Comparison of ENCODE assay signal across 9 cellular contexts in genomic region chr5:55600086-55600485, GRCh38.
DNase-seq lines count a peak whose midpoint lies in the region; ATAC-seq and TF ChIP-seq lines count a peak whose summit lies in the region.
"Had no signal": no experiment of that assay in that cellular context is flagged by ENCODE, and none has a peak within 500 bp of the region (broad histone marks: within the 10 kb centered on the region; RNA-seq: fewer than 3 reads in every experiment).

No MANE protein-coding gene starts in this region.

- no peak overlapping the region for H3K9ac ChIP-seq in PC-3 (ENCODE audit: low read length)
- H3K9ac ChIP-seq in rectal smooth muscle tissue (ENCODE audit: low read length), result no peak overlapping the region

- TF ChIP-seq POLR2A in esophagus squamous epithelium (IDR thresholded peaks at IDR 0.05), result no peak

- H3K9me3 Mint-ChIP-seq in CD4-positive, alpha-beta T cell, result no peaks in the 10 kb centered on the region
- H3K9me3 Mint-ChIP-seq: naive B cell had no signal

- H3K27me3 ChIP-seq in CD4-positive, alpha-beta T cell (ENCODE audit: control insufficient read depth, insufficient read depth, low read length), result no peaks in the 10 kb centered on the region
- H3K27me3 ChIP-seq in PC-3 (ENCODE audit: low read length) (no peaks in the 10 kb centered on the region), esophagus squamous epithelium (no peaks in the 10 kb centered on the region), rectal smooth muscle tissue (ENCODE audit: control insufficient read depth, insufficient read depth, low read length) (no peaks in the 10 kb centered on the region), A673 (replicated peaks; ENCODE audit: insufficient read depth, low read depth, low read length, poor library complexity) (no peaks in the 10 kb centered on the region)

- no peaks in the 10 kb centered on the region for H3K36me3 Mint-ChIP-seq in CD4-positive, alpha-beta T cell (ENCODE audit: low read depth)
- H3K36me3 Mint-ChIP-seq: naive B cell had no signal

- H3K27ac Mint-ChIP-seq in CD4-positive, alpha-beta T cell, result peak overlapping the region; percentile 52

- H3K4me1 Mint-ChIP-seq in CD4-positive, alpha-beta T cell (ENCODE audit: low read depth), result peaks cover 28% of the 10 kb centered on the region

- no peaks in the 10 kb centered on the region for H3K79me2 ChIP-seq in PC-3 (ENCODE audit: low read length)

- H4K20me1 ChIP-seq in PC-3 (ENCODE audit: low read length), result no peaks in the 10 kb centered on the region

- CTCF ChIA-PET in CD4-positive, alpha-beta T cell (lab: Charles Lee), result no interaction called here
- CTCF ChIA-PET in PC-3 (lab: Charles Lee), result no interaction called here
- CTCF ChIA-PET in A673 (lab: Charles Lee), result no interaction called here

- H3F3A ChIP-seq in PC-3 (ENCODE audit: low read length, unreplicated experiment), result no peaks in the 10 kb centered on the region

- WGBS in esophagus squamous epithelium, 2 donors, result 55 to 66% methylated on average over 1 to 3 of the region's 3 CpGs

- H3K4me3 ChIP-seq in PC-3 (ENCODE audit: low read length) (peak overlapping the region; percentile 51; the same call in 1 of the 2 replicates), esophagus squamous epithelium (peak overlapping the region in 1 of 4 donors; percentile 31), rectal smooth muscle tissue (ENCODE audit: low read length) (no peak overlapping the region), A673 (ENCODE audit: low read depth, low read length, poor library complexity, severe bottlenecking) (no peak overlapping the region)

- no peak for TF ChIP-seq CTCF in CD4-positive, alpha-beta T cell (IDR thresholded peaks at IDR 0.05)
- TF ChIP-seq CTCF in PC-3 (conservative IDR thresholded peaks at IDR 0.05; ENCODE audit: low read depth, low read length) (no peak), esophagus squamous epithelium (IDR thresholded peaks at IDR 0.05) (no peak), A673 (conservative IDR thresholded peaks at IDR 0.05; ENCODE audit: low read depth, low read length) (no peak)

- peak overlapping the region; percentile 65 for H3K4me3 Mint-ChIP-seq in CD4-positive, alpha-beta T cell

- peak overlapping the region; percentile 61; the same call in 1 of the 2 replicates for H2AFZ ChIP-seq in PC-3 (ENCODE audit: low read length)

- no peaks in the 10 kb centered on the region for H3K9me3 ChIP-seq in CD4-positive, alpha-beta T cell (ENCODE audit: control insufficient read depth, low read length)
- H3K9me3 ChIP-seq in PC-3 (ENCODE audit: low read length) (no peaks in the 10 kb centered on the region), esophagus squamous epithelium (no peaks in the 10 kb centered on the region), A673 (ENCODE audit: low read depth, low read length, poor library complexity, severe bottlenecking) (no peaks in the 10 kb centered on the region)

- BruUV-seq in PC-3 (replicated peaks; lab: Mats Ljungman, UMichigan) (no TSS peak), A673 (replicated peaks; lab: Mats Ljungman, UMichigan) (no TSS peak)

- POLR2A ChIA-PET in CD4-positive, alpha-beta T cell (lab: Charles Lee), result no interaction called here
- POLR2A ChIA-PET in PC-3 (lab: Charles Lee; ENCODE audit: unreplicated experiment) (interaction anchor here (0.6 kb wide), 1 partner anchor 9 kb away, joined by 7 read pairs; no protein-coding TSS in a partner anchor), A673 (lab: Charles Lee; ENCODE audit: low non-redundant PET) (no interaction called here)

- intact Hi-C loops in CD4-positive, alpha-beta T cell (cut with DNase I, micrococcal nuclease), result no loop called here
- intact Hi-C loops in PC-3 (cut with micrococcal nuclease) (loop anchor here (2.0 to 5.0 kb wide), 2 partner anchors 57 to 65 kb away; partner anchors contain the start of gene PLPP1), esophagus squamous epithelium (cut with DNase I) (no loop called here), A673 (cut with micrococcal nuclease; ENCODE audit: unreplicated experiment) (no loop called here)

- H3K9me2 ChIP-seq in PC-3 (replicated peaks; ENCODE audit: low read length), result no peaks in the 10 kb centered on the region

- H3K36me3 ChIP-seq in PC-3 (ENCODE audit: low read depth, low read length), result no peaks in the 10 kb centered on the region
- no peaks in the 10 kb centered on the region for H3K36me3 ChIP-seq in esophagus squamous epithelium
- H3K36me3 ChIP-seq in rectal smooth muscle tissue (ENCODE audit: control insufficient read depth, insufficient read depth, low read length), result no peaks in the 10 kb centered on the region
- H3K36me3 ChIP-seq in A673 (ENCODE audit: insufficient read depth, low read length, poor library complexity, severe bottlenecking), result no peaks in the 10 kb centered on the region

- no peak overlapping the region for H3K27ac ChIP-seq in CD4-positive, alpha-beta T cell (ENCODE audit: low read depth, low read length)
- H3K27ac ChIP-seq in PC-3 (ENCODE audit: low read length), result peak overlapping the region; percentile 95
- H3K27ac ChIP-seq in esophagus squamous epithelium, result peak overlapping the region; percentile 59 to 93 (median 88)
- peak overlapping the region; percentile 93 for H3K27ac ChIP-seq in rectal smooth muscle tissue (ENCODE audit: low read depth, low read length)
- H3K27ac ChIP-seq in A673 (ENCODE audit: low read depth, low read length, poor library complexity, severe bottlenecking), result no peak overlapping the region

- H3K4me1 ChIP-seq in PC-3 (ENCODE audit: insufficient read depth, low read length) (peaks cover 53% of the 10 kb centered on the region), esophagus squamous epithelium (peaks cover 9 to 84% (median 57%) of the 10 kb centered on the region in 3 donors), rectal smooth muscle tissue (ENCODE audit: control insufficient read depth, insufficient read depth, low read length) (peaks cover 61% of the 10 kb centered on the region), A673 (ENCODE audit: insufficient read depth, low read length, poor library complexity, severe bottlenecking) (peaks cover 53% of the 10 kb centered on the region)

- no peaks in the 10 kb centered on the region for H3K27me3 Mint-ChIP-seq in CD4-positive, alpha-beta T cell
- H3K27me3 Mint-ChIP-seq: naive B cell had no signal

- no peak for DNase-seq in CD4-positive, alpha-beta T cell
- DNase-seq in PC-3, result no peak
- no peak for DNase-seq in esophagus squamous epithelium (lab: John Stamatoyannopoulos, UW)
- no peak for DNase-seq in A673 (ENCODE audit: low spot score)
- DNase-seq in NCI-H226, result no peak
- DNase-seq in SW 1271 (lab: John Stamatoyannopoulos, UW), result no peak

- no peak for ATAC-seq in CD4-positive, alpha-beta T cell (ENCODE audit: poor library complexity)
- ATAC-seq in PC-3, result no peak
- ATAC-seq in HG02840 (IDR thresholded peaks at IDR 0.05; ENCODE audit: low FRiP score, unreplicated experiment), result no peak

- H3K4me2 ChIP-seq in PC-3 (ENCODE audit: low read length), result peak overlapping the region; percentile 75

Comparison
In these comparisons a context has a peak if more than half of its experiments do, and no peak if none do; other contexts are left out.
1. H3K27ac ChIP-seq: peak in PC-3 (single experiment), esophagus squamous epithelium (4 of 4) and rectal smooth muscle tissue (single experiment); none in CD4-positive, alpha-beta T cell (single experiment) and A673 (single experiment).